23 cellular contexts compared by ENCODE assay signal in genomic region chr18:46590103-46590502, GRCh38.
"Had no signal": no experiment of that assay in that cellular context is flagged by ENCODE, and none has a peak within 500 bp of the region (broad histone marks: within the 10 kb centered on the region; RNA-seq: fewer than 3 reads in every experiment).

No MANE protein-coding gene starts in this region.

- DNase-seq: KBM-7; MV-4-11; NCI-H1048; NCI-H1105; NCI-H1417; NCI-H1436 treated with DMSO at 0.1 percent for 48 hours; NCI-H1694; NCI-H1930; NCI-H2081; NCI-H2171; NCI-H226; NCI-H446; NCI-H510A; NCI-H524 treated with DMSO at 0.1 percent for 48 hours; NCI-H69; NCI-H774; NK-92 treated with Interleukin-12 subunit alpha and Interleukin-12 subunit beta, amount 100 ng/mL, for 24 hours; PC-3; SHP77 had no signal

- H3K4me1 Mint-ChIP-seq: IgD-negative memory B cell had no signal

- H3K4me3 Mint-ChIP-seq: IgD-negative memory B cell had no signal

- ATAC-seq: Panc1, PC-3, SK-N-SH treated with all-trans-retinoic acid at 6 μM for 48 hours had no signal

- H3K27ac ChIP-seq: RWPE1 had no signal

- H3K27ac Mint-ChIP-seq: IgD-negative memory B cell had no signal

- H3K36me3 Mint-ChIP-seq: IgD-negative memory B cell had no signal
